Comparison of ENCODE assay signal across 21 cellular contexts in genomic region chr7:122064971-122065370, GRCh38.
"Had no signal": no experiment of that assay in that cellular context is flagged by ENCODE, and none has a peak within 500 bp of the region (broad histone marks: within the 10 kb centered on the region; RNA-seq: fewer than 3 reads in every experiment).

No MANE protein-coding gene starts in this region.

- H3K36me3 ChIP-seq: esophagus muscularis mucosa, gastroesophageal sphincter, left ventricle myocardium inferior, lower lobe of right lung had no signal

- H3K4me3 Mint-ChIP-seq: dendritic cell treated with granulocyte-macrophage colony-stimulating factor and Interleukin-4, amounts not matched to agents 40 ng/mL and 50 ng/mL, for 4 days; effector memory CD8-positive, alpha-beta T cell; memory B cell; naive thymus-derived CD4-positive, alpha-beta T cell; stimulated activated naive B cell treated with anti-CD40 and anti-IgM and Interleukin-4, amounts not matched to agents 10 μg/mL and 1 μg/mL and 100 μg/mL, for 72 hours; stimulated activated naive CD8-positive, alpha-beta T cell treated with anti-CD3 and anti-CD28 coated beads, Interleukin-15, amount 100 ng/mL, for 72 hours had no signal

- H3K9me3 Mint-ChIP-seq: dendritic cell treated with granulocyte-macrophage colony-stimulating factor and Interleukin-4, amounts not matched to agents 40 ng/mL and 50 ng/mL, for 4 days; effector memory CD8-positive, alpha-beta T cell; memory B cell; naive thymus-derived CD4-positive, alpha-beta T cell; stimulated activated naive B cell treated with anti-CD40 and anti-IgM and Interleukin-4, amounts not matched to agents 10 μg/mL and 1 μg/mL and 100 μg/mL, for 72 hours had no signal

- DNase-seq: effector memory CD8-positive, alpha-beta T cell; glutamatergic neuron; kidney; left cardiac atrium; left ventricle myocardium inferior; lower lobe of right lung; midbrain; naive thymus-derived CD4-positive, alpha-beta T cell; stimulated activated CD4-positive, alpha-beta T cell treated with anti-CD3 and anti-CD28 coated beads, Interleukin-2, amount 100 ng/mL, for 24 hours; stimulated activated CD4-positive, alpha-beta T cell treated with anti-CD3 and anti-CD28 coated beads, Interleukin-4, amount 100 ng/mL, for 4 hours; stimulated activated naive B cell treated with anti-CD40 and anti-IgM and Interleukin-4, amounts not matched to agents 10 μg/mL and 1 μg/mL and 100 μg/mL, for 72 hours; stimulated activated naive CD8-positive, alpha-beta T cell treated with anti-CD3 and anti-CD28 coated beads, Interleukin-15, amount 100 ng/mL, for 72 hours; testis had no signal

- H3K9me3 ChIP-seq: esophagus muscularis mucosa, gastroesophageal sphincter, left ventricle myocardium inferior, lower lobe of right lung, testis, tibial nerve had no signal

- H3K27me3 Mint-ChIP-seq: dendritic cell treated with granulocyte-macrophage colony-stimulating factor and Interleukin-4, amounts not matched to agents 40 ng/mL and 50 ng/mL, for 4 days; effector memory CD8-positive, alpha-beta T cell; stimulated activated naive CD8-positive, alpha-beta T cell treated with anti-CD3 and anti-CD28 coated beads, Interleukin-15, amount 100 ng/mL, for 72 hours had no signal

- H3K36me3 Mint-ChIP-seq: memory B cell; naive thymus-derived CD4-positive, alpha-beta T cell; stimulated activated naive B cell treated with anti-CD40 and anti-IgM and Interleukin-4, amounts not matched to agents 10 μg/mL and 1 μg/mL and 100 μg/mL, for 72 hours had no signal

- H3K27ac ChIP-seq: epithelial cell of prostate, esophagus muscularis mucosa, gastroesophageal sphincter, left ventricle myocardium inferior, lower lobe of right lung, skin epidermis, testis, tibial nerve had no signal

- H3K27me3 ChIP-seq: esophagus muscularis mucosa, gastroesophageal sphincter, testis, tibial nerve had no signal

- ATAC-seq: effector memory CD8-positive, alpha-beta T cell; gastroesophageal sphincter; left cardiac atrium; lower lobe of right lung; naive thymus-derived CD4-positive, alpha-beta T cell; sciatic nerve; stimulated activated naive B cell treated with anti-CD40 and anti-IgM and Interleukin-4, amounts not matched to agents 10 μg/mL and 1 μg/mL and 100 μg/mL, for 72 hours; stimulated activated naive CD8-positive, alpha-beta T cell treated with anti-CD3 and anti-CD28 coated beads, Interleukin-15, amount 100 ng/mL, for 72 hours had no signal

- H3K4me1 ChIP-seq: esophagus muscularis mucosa, gastroesophageal sphincter, left ventricle myocardium inferior, lower lobe of right lung, testis, tibial nerve had no signal

- H3K4me1 Mint-ChIP-seq: memory B cell; naive thymus-derived CD4-positive, alpha-beta T cell; stimulated activated naive B cell treated with anti-CD40 and anti-IgM and Interleukin-4, amounts not matched to agents 10 μg/mL and 1 μg/mL and 100 μg/mL, for 72 hours; stimulated activated naive CD8-positive, alpha-beta T cell treated with anti-CD3 and anti-CD28 coated beads, Interleukin-15, amount 100 ng/mL, for 72 hours had no signal

- H3K4me3 ChIP-seq: esophagus muscularis mucosa, gastroesophageal sphincter, left ventricle myocardium inferior, lower lobe of right lung, skin epidermis, testis, tibial nerve had no signal

- H3K27ac Mint-ChIP-seq: dendritic cell treated with granulocyte-macrophage colony-stimulating factor and Interleukin-4, amounts not matched to agents 40 ng/mL and 50 ng/mL, for 4 days; effector memory CD8-positive, alpha-beta T cell; memory B cell; naive thymus-derived CD4-positive, alpha-beta T cell; stimulated activated naive B cell treated with anti-CD40 and anti-IgM and Interleukin-4, amounts not matched to agents 10 μg/mL and 1 μg/mL and 100 μg/mL, for 72 hours; stimulated activated naive CD8-positive, alpha-beta T cell treated with anti-CD3 and anti-CD28 coated beads, Interleukin-15, amount 100 ng/mL, for 72 hours had no signal
